Comparison of ENCODE assay signal across 1 cellular context in the genomic region with DNA sequence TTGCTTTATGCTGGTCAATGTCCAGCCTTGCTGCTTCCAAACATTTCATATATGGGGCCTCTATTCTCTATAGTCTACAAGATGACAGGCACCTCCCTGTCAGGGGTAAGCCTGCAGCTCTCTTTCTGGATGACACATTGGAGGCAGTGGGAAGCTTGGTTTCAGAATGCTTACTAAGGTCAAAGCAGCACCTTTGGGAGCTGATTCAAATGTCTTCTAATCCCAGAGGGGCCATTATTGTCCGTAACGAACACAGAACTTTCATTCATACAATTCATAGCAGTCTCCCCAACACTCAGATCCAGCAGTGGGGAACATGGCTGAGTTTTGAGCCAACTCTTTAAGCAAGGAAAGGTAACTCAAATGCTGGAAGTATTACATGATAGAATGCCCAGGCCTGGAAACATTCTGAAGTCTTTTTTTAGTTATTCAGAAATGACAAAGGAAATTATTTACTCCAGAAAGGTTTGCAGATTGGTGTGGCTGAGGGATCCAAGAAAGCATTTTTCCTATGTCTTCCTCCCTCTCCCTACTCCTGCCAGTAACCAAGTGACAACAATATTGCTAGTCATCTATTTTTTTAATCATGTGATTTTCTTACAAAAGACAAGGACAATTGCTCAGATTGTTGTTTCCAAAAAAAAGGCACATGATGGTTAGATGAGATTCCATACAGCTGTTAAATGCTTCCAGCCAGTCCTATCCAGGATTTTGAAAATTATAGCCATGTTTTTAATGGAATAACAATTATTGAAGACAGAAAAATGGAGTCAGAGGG.
TF ChIP-seq lines count a peak whose summit lies in the region.

No MANE protein-coding gene starts in this region.

TF ChIP-seq in HepG2, 621 proteins besides CTCF, POLR2A, EP300 and RAD21 (continued from another document):
- TF ChIP-seq, protein P1, sequence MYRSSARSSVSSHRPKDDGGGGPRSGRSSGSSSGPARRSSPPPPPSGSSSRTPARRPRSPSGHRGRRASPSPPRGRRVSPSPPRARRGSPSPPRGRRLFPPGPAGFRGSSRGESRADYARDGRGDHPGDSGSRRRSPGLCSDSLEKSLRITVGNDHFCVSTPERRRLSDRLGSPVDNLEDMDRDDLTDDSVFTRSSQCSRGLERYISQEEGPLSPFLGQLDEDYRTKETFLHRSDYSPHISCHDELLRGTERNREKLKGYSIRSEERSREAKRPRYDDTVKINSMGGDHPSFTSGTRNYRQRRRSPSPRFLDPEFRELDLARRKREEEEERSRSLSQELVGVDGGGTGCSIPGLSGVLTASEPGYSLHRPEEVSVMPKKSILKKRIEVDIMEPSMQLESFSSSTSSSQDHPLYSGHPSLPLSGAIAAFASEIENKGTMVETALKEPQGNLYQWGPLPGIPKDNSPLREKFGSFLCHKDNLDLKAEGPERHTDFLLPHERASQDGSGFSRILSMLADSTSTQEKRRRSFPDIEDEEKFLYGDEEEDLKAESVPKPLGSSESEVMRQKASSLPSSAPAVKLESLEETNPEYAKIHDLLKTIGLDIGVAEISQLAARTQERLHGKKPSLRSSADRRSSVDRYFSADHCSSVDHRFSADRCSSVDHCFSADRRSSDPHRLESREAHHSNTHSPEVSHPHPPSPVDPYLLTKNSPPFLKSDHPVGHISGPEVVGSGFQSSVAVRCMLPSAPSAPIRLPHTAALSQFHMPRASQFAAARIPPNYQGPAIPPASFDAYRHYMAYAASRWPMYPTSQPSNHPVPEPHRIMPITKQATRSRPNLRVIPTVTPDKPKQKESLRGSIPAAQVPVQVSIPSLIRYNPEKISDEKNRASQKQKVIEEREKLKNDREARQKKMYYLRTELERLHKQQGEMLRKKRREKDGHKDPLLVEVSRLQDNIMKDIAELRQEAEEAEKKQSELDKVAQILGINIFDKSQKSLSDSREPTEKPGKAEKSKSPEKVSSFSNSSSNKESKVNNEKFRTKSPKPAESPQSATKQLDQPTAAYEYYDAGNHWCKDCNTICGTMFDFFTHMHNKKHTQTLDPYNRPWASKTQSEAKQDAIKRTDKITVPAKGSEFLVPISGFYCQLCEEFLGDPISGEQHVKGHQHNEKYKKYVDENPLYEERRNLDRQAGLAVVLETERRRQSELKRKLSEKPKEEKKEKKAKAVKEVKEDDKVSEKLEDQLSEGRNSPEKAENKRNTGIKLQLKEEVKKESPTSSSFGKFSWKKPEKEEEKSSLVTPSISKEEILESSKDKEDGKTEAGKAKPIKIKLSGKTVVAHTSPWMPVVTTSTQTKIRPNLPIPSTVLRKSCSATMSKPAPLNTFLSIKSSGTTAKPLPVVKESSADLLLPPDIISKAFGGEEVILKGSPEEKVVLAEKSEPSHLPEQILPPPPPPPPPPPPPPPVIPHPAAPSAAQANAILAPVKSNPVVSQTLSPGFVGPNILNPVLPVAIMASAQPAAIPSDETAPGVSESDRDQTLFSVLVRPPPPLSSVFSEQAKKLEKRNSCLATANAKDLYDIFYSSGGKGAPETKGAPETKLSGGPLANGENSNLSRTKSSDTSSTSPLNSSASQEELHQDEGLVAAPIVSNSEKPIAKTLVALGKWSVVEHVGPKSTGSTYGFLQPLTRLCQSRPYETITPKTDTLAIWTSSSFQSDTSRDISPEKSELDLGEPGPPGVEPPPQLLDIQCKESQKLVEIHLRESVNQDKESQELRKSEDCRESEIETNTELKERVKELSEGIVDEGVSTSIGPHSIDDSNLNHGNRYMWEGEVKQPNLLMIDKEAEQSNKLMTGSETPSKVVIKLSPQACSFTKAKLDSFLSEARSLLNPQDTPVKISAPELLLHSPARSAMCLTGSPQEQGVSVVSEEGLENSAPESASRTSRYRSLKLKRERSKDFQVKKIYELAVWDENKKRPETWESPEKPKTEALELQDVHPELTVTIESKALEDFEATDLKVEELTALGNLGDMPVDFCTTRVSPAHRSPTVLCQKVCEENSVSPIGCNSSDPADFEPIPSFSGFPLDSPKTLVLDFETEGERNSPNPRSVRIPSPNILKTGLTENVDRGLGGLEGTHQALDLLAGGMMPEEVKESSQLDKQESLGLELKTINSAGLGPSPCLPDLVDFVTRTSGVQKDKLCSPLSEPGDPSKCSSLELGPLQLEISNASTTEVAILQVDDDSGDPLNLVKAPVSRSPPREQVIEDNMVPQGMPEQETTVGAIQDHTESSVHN (CRISPR knock-in tag; IDR thresholded peaks at IDR 0.05) = no peak
- TF ChIP-seq, protein P2, sequence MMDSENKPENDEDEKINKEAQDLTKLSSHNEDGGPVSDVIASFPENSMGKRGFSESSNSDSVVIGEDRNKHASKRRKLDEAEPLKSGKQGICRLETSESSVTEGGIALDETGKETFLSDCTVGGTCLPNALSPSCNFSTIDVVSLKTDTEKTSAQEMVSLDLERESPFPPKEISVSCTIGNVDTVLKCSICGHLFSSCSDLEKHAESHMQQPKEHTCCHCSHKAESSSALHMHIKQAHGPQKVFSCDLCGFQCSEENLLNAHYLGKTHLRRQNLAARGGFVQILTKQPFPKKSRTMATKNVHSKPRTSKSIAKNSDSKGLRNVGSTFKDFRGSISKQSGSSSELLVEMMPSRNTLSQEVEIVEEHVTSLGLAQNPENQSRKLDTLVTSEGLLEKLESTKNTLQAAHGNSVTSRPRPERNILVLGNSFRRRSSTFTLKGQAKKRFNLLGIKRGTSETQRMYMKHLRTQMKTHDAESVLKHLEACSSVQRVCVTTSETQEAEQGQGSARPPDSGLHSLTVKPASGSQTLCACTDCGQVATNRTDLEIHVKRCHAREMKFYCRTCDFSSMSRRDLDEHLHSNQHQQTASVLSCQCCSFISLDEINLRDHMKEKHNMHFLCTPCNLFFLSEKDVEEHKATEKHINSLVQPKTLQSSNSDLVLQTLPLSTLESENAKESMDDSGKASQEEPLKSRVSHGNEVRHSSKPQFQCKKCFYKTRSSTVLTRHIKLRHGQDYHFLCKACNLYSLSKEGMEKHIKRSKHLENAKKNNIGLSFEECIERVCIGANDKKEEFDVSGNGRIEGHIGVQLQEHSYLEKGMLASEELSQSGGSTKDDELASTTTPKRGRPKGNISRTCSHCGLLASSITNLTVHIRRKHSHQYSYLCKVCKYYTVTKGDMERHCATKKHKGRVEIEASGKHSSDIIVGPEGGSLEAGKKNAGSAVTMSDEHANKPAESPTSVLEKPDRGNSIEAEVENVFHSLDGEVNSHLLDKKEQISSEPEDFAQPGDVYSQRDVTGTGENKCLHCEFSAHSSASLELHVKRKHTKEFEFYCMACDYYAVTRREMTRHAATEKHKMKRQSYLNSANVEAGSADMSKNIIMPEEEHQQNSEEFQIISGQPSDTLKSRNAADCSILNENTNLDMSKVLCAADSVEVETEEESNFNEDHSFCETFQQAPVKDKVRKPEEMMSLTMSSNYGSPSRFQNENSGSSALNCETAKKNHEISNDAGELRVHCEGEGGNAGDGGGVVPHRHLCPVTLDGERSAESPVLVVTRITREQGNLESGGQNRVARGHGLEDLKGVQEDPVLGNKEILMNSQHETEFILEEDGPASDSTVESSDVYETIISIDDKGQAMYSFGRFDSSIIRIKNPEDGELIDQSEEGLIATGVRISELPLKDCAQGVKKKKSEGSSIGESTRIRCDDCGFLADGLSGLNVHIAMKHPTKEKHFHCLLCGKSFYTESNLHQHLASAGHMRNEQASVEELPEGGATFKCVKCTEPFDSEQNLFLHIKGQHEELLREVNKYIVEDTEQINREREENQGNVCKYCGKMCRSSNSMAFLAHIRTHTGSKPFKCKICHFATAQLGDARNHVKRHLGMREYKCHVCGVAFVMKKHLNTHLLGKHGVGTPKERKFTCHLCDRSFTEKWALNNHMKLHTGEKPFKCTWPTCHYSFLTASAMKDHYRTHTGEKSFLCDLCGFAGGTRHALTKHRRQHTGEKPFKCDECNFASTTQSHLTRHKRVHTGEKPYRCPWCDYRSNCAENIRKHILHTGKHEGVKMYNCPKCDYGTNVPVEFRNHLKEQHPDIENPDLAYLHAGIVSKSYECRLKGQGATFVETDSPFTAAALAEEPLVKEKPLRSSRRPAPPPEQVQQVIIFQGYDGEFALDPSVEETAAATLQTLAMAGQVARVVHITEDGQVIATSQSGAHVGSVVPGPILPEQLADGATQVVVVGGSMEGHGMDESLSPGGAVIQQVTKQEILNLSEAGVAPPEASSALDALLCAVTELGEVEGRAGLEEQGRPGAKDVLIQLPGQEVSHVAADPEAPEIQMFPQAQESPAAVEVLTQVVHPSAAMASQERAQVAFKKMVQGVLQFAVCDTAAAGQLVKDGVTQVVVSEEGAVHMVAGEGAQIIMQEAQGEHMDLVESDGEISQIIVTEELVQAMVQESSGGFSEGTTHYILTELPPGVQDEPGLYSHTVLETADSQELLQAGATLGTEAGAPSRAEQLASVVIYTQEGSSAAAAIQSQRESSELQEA (CRISPR knock-in tag; IDR thresholded peaks at IDR 0.05; ENCODE audit: not compliant biosample characterization) = no peak
- TF ChIP-seq, protein P3, sequence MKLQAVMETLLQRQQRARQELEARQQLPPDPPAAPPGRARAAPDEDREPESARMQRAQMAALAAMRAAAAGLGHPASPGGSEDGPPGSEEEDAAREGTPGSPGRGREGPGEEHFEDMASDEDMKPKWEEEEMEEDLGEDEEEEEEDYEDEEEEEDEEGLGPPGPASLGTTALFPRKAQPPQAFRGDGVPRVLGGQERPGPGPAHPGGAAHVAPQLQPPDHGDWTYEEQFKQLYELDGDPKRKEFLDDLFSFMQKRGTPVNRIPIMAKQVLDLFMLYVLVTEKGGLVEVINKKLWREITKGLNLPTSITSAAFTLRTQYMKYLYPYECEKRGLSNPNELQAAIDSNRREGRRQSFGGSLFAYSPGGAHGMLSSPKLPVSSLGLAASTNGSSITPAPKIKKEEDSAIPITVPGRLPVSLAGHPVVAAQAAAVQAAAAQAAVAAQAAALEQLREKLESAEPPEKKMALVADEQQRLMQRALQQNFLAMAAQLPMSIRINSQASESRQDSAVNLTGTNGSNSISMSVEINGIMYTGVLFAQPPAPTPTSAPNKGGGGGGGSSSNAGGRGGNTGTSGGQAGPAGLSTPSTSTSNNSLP (IDR thresholded peaks at IDR 0.05; ENCODE audit: low read depth, low read length) = no peak
TF ChIP-seq in HepG2: peak in this region for 0.
